Comparison of ENCODE assay signal across 7 cellular contexts in the genomic region with DNA sequence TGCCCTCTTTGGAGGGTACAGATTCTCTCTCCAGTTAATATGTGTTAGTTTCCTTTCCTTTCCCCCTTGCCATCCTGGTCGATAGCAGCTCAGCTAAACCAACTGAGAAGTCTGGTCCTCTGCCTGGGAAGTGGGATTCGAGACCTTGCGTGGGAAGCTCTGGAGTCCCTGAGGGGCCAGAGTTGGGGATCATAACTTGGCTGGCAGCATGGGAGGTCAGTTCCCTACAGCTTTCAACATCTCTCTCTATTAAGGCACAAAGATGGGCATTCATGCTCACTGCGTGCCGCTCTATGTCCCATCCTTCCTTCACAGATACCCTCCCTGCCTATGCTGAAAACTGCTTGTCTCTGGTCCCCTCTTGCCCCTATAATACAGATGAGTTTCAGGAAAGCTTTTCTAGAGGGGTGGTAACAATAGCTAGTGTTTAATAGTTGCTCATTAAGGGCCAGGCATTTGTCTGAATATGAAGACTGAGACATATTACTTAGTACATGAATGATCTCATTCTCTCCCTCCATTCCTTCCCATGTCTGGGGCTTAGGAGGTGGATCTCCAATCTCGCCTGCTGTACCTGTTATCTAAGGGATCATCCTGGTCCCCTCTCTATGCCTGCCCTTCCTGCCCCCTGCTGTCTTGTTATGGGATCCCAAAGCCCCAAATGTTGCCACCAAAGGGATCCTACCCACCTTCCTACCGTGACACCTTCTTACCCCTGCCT. TPM values are rescaled to one million over a fixed set of nuclear protein-coding genes. Genes with fewer than 3 reads are reported as not detected.
DNase-seq lines count a peak whose midpoint lies in the region; ATAC-seq and TF ChIP-seq lines count a peak whose summit lies in the region.
"Had no signal": no experiment of that assay in that cellular context is flagged by ENCODE, and none has a peak within 500 bp of the region (broad histone marks: within the 10 kb centered on the region; RNA-seq: fewer than 3 reads in every experiment).

No MANE protein-coding gene starts in this region.

- no peaks in the 10 kb centered on the region for H3K36me3 Mint-ChIP-seq in stimulated activated memory B cell treated with anti-CD40 and anti-IgM and Interleukin-4, amounts not matched to agents 10 μg/mL and 1 μg/mL and 100 μg/mL, for 72 hours
- peaks cover 22 to 24% of the 10 kb centered on the region in 2 donors for H3K36me3 Mint-ChIP-seq in CD14-positive monocyte

- H3K27me3 Mint-ChIP-seq in stimulated activated memory B cell treated with anti-CD40 and anti-IgM and Interleukin-4, amounts not matched to agents 10 μg/mL and 1 μg/mL and 100 μg/mL, for 72 hours = no peaks in the 10 kb centered on the region
- peaks cover 0 to 2% (median 0%) of the 10 kb centered on the region in 3 donors for H3K27me3 Mint-ChIP-seq in CD14-positive monocyte (ENCODE audit: low read depth in 3 of 3)

- H3K4me3 Mint-ChIP-seq in stimulated activated memory B cell treated with anti-CD40 and anti-IgM and Interleukin-4, amounts not matched to agents 10 μg/mL and 1 μg/mL and 100 μg/mL, for 72 hours = no peak overlapping the region
- no peak overlapping the region for H3K4me3 Mint-ChIP-seq in CD14-positive monocyte

- CTCF ChIA-PET in PC-9 (lab: Charles Lee) = interaction anchor here (0.7 to 1.9 kb wide), 3 partner anchors 9 to 39 kb away, joined by 4 to 8 read pairs (median 4); partner anchors contain the start of gene MED24

- H3K27ac ChIP-seq in SK-N-MC = peak overlapping the region; percentile 91
- H3K27ac ChIP-seq in esophagus muscularis mucosa (replicated peaks in 1 of 4) = peak overlapping the region; percentile 91 to 99 (median 99)
- H3K27ac ChIP-seq in PC-9 = no peak overlapping the region

- no peak for TF ChIP-seq POLR2A in esophagus muscularis mucosa (IDR thresholded peaks at IDR 0.05; ENCODE audit: low read depth)

- H3K9ac ChIP-seq in SK-N-MC (ENCODE audit: insufficient read length) = no peak overlapping the region
- H3K9ac ChIP-seq: parathyroid adenoma had no signal

- H3K79me2 ChIP-seq in PC-9 (ENCODE audit: low read depth) = no peaks in the 10 kb centered on the region

- H3K4me1 ChIP-seq in esophagus muscularis mucosa (peaks cover 86 to 98% (median 96%) of the 10 kb centered on the region in 4 donors), PC-9 (replicated peaks; ENCODE audit: insufficient read depth) (peaks cover 18% of the 10 kb centered on the region)

- peaks cover 59% of the 10 kb centered on the region for H3K4me1 Mint-ChIP-seq in stimulated activated memory B cell treated with anti-CD40 and anti-IgM and Interleukin-4, amounts not matched to agents 10 μg/mL and 1 μg/mL and 100 μg/mL, for 72 hours
- peaks cover 68% of the 10 kb centered on the region for H3K4me1 Mint-ChIP-seq in CD14-positive monocyte

- POLR2A ChIA-PET in PC-9 (lab: Charles Lee; ENCODE audit: unreplicated experiment) = no interaction called here

- H3K9me2 ChIP-seq in PC-9 (ENCODE audit: insufficient read depth) = no peaks in the 10 kb centered on the region

- no peaks in the 10 kb centered on the region for H3K27me3 ChIP-seq in esophagus muscularis mucosa
- no peaks in the 10 kb centered on the region for H3K27me3 ChIP-seq in PC-9 (ENCODE audit: insufficient read depth, low read depth)

- no peaks in the 10 kb centered on the region for H3K9me3 ChIP-seq in SK-N-MC (ENCODE audit: low read depth, low read length)
- no peaks in the 10 kb centered on the region for H3K9me3 ChIP-seq in esophagus muscularis mucosa
- H3K9me3 ChIP-seq in PC-9 (ENCODE audit: insufficient read depth, low read depth) = no peaks in the 10 kb centered on the region

- H3K36me3 ChIP-seq in SK-N-MC (ENCODE audit: insufficient read depth, low read length) = peaks cover 26% of the 10 kb centered on the region; the same call in 1 of the 2 replicates
- H3K36me3 ChIP-seq in esophagus muscularis mucosa = peaks cover 16 to 31% (median 28%) of the 10 kb centered on the region in 4 donors
- no peaks in the 10 kb centered on the region for H3K36me3 ChIP-seq in PC-9 (ENCODE audit: low read depth)

- no TSS peak for BruUV-seq in PC-9 (replicated peaks; lab: Mats Ljungman, UMichigan)

- WGBS in esophagus muscularis mucosa = 73% methylated on average over 7 of the region's 7 CpGs

- H3K4me2 ChIP-seq in PC-9 = no peak overlapping the region

- intact Hi-C loops in esophagus muscularis mucosa (cut with DNase I) (no loop called here), PC-9 (cut with micrococcal nuclease; ENCODE audit: unreplicated experiment) (no loop called here), CD14-positive monocyte (cut with micrococcal nuclease) (no loop called here)

- TF ChIP-seq CTCF in esophagus muscularis mucosa (IDR thresholded peaks at IDR 0.05) (no peak), PC-9 (conservative IDR thresholded peaks at IDR 0.05) (no peak), CD14-positive monocyte (IDR thresholded peaks at IDR 0.05) (no peak)

- peak overlapping the region; percentile 2 for H3K27ac Mint-ChIP-seq in stimulated activated memory B cell treated with anti-CD40 and anti-IgM and Interleukin-4, amounts not matched to agents 10 μg/mL and 1 μg/mL and 100 μg/mL, for 72 hours
- peak overlapping the region in 1 of 7 donors; percentile 4 for H3K27ac Mint-ChIP-seq in CD14-positive monocyte

- DNase-seq in SK-N-MC (ENCODE audit: low read depth, low spot score) (no peak), esophagus muscularis mucosa (ENCODE audit: extremely low spot score) (no peak), PC-9 (no peak), CD14-positive monocyte (ENCODE audit: low spot score) (no peak), NCI-H1048 (lab: John Stamatoyannopoulos, UW) (no peak)

- H2AFZ ChIP-seq in PC-9 = no peak overlapping the region
- H2AFZ ChIP-seq: parathyroid adenoma had no signal

- H4K20me1 ChIP-seq in PC-9 (ENCODE audit: insufficient read depth) = no peaks in the 10 kb centered on the region; the same call in 1 of the 2 replicates

- no peak for TF ChIP-seq EP300 in esophagus muscularis mucosa (IDR thresholded peaks at IDR 0.05)

- peaks cover 13% of the 10 kb centered on the region; the same call in 1 of the 2 replicates for H3F3A ChIP-seq in PC-9 (ENCODE audit: insufficient read depth, low read depth)

- H3K4me3 ChIP-seq in SK-N-MC (no peak overlapping the region), esophagus muscularis mucosa (peak overlapping the region in 2 of 4 donors; percentile 45 to 46), PC-9 (no peak overlapping the region)

- no peaks in the 10 kb centered on the region for H3K9me3 Mint-ChIP-seq in stimulated activated memory B cell treated with anti-CD40 and anti-IgM and Interleukin-4, amounts not matched to agents 10 μg/mL and 1 μg/mL and 100 μg/mL, for 72 hours
- no peaks in the 10 kb centered on the region for H3K9me3 Mint-ChIP-seq in CD14-positive monocyte

- ATAC-seq in stimulated activated memory B cell treated with anti-CD40 and anti-IgM and Interleukin-4, amounts not matched to agents 10 μg/mL and 1 μg/mL and 100 μg/mL, for 72 hours = no peak

RNA-seq across cellular contexts. Expression of gene THRA, which starts 10.8 kb away (rescaled TPM):
- total RNA-seq in esophagus muscularis mucosa (100 to 1,000 TPM in 2 of 4 donors, 10 to 100 TPM in 2; 69.7 to 112 (median 85.2) TPM), PC-9 (2021) (11.4 and 13.9 TPM in 2 replicates)
- polyA plus RNA-seq in CD14-positive monocyte = 1 to 10 TPM; 2.5 to 3.8 TPM

RNA-seq across cellular contexts. Expression of gene MED24, which starts 19.4 kb away (rescaled TPM):
- total RNA-seq in esophagus muscularis mucosa (10 to 100 TPM; 33.6 to 43.6 (median 37.4) TPM), PC-9 (2021) (67.1 and 67.2 TPM in 2 replicates)
- polyA plus RNA-seq in CD14-positive monocyte = 10 to 100 TPM; 24.9 to 34.1 TPM

RNA-seq across cellular contexts. Expression of gene NR1D1, which starts 26.8 kb away (rescaled TPM):
- total RNA-seq in esophagus muscularis mucosa (10 to 100 TPM in 3 of 4 donors, 1 to 10 TPM in 1; 6.1 to 24.2 (median 14.5) TPM), PC-9 (2021) (9.3 and 10.7 TPM in 2 replicates)
- polyA plus RNA-seq in CD14-positive monocyte = under 1 TPM; 0.28 to 0.31 TPM

RNA-seq across cellular contexts. Expression of gene MSL1, which starts 48.2 kb away (rescaled TPM):
- 10 to 100 TPM; 64.1 to 86.8 (median 72.2) TPM for total RNA-seq in esophagus muscularis mucosa
- 56.8 and 61.8 TPM in 2 replicates for total RNA-seq in PC-9 (2021)
- 10 to 100 TPM in 1 of 2 donors, 1 to 10 TPM in 1; 10.0 to 11.4 TPM for polyA plus RNA-seq in CD14-positive monocyte

RNA-seq across cellular contexts. Expression of gene CSF3, which starts 58.4 kb away (rescaled TPM):
- total RNA-seq in esophagus muscularis mucosa (10 to 100 TPM in 1 of 4 donors, under 1 TPM in 3; 0.32 to 19.4 (median 0.58) TPM), PC-9 (2021) (not detected in 2 replicates)
- polyA plus RNA-seq in CD14-positive monocyte = not detected
